In genomic region chr16:50303605-50304466, GRCh38 we compare ENCODE assay signal across 9 cellular contexts. TPM values are rescaled to one million over a fixed set of nuclear protein-coding genes. Genes with fewer than 3 reads are reported as not detected.
DNase-seq lines count a peak whose midpoint lies in the region; ATAC-seq and TF ChIP-seq lines count a peak whose summit lies in the region.
"Had no signal": no experiment of that assay in that cellular context is flagged by ENCODE, and none has a peak within 500 bp of the region (broad histone marks: within the 10 kb centered on the region; RNA-seq: fewer than 3 reads in every experiment).

No MANE protein-coding gene starts in this region.

- peaks cover 3% of the 10 kb centered on the region for H3K27me3 Mint-ChIP-seq in nephron progenitor cell (ENCODE audit: low read depth, poor library complexity)

- intact Hi-C loops in esophagus squamous epithelium (cut with DNase I) = no loop called here

- H3K27me3 ChIP-seq in brain microvascular endothelial cell (replicated peaks) = no peaks in the 10 kb centered on the region
- H3K27me3 ChIP-seq in esophagus squamous epithelium = no peaks in the 10 kb centered on the region

- TF ChIP-seq CTCF in brain microvascular endothelial cell (IDR thresholded peaks at IDR 0.05; ENCODE audit: low read depth, low read length, missing control alignments) (no peak), esophagus squamous epithelium (IDR thresholded peaks at IDR 0.05) (no peak), nephron progenitor cell (IDR thresholded peaks at IDR 0.05) (no peak)

- H3K4me1 Mint-ChIP-seq in nephron progenitor cell = peaks cover 11% of the 10 kb centered on the region

- H3K27ac ChIP-seq in brain microvascular endothelial cell = peak overlapping the region; percentile 3
- peak overlapping the region in 1 of 4 donors; percentile 2 for H3K27ac ChIP-seq in esophagus squamous epithelium

- H3K9me3 Mint-ChIP-seq in nephron progenitor cell = no peaks in the 10 kb centered on the region

- H3K27ac Mint-ChIP-seq in nephron progenitor cell = no peak overlapping the region

- peak; percentile 69 for DNase-seq in A172 (ENCODE audit: low spot score)
- DNase-seq in Daoy (ENCODE audit: low read depth) = peak; percentile 71
- DNase-seq in brain microvascular endothelial cell = peak; percentile 36
- DNase-seq in mesenteric fat pad (ENCODE audit: low spot score) = peak; percentile 59
- no peak for DNase-seq in esophagus squamous epithelium (lab: John Stamatoyannopoulos, UW)
- no peak for DNase-seq in nephron progenitor cell
- DNase-seq: COR-L47 had no signal

- ATAC-seq in GM21423 (IDR thresholded peaks at IDR 0.05; ENCODE audit: unreplicated experiment) = no peak
- no peak for ATAC-seq in HG02759 (IDR thresholded peaks at IDR 0.05; ENCODE audit: unreplicated experiment)

- H3K4me3 ChIP-seq in brain microvascular endothelial cell (ENCODE audit: low read depth, low read length) (no peak overlapping the region), esophagus squamous epithelium (no peak overlapping the region)

- no peaks in the 10 kb centered on the region for H3K36me3 Mint-ChIP-seq in nephron progenitor cell (ENCODE audit: low read depth)

- no peak overlapping the region for H3K4me3 Mint-ChIP-seq in nephron progenitor cell

- H3K36me3 ChIP-seq in brain microvascular endothelial cell (replicated peaks) (no peaks in the 10 kb centered on the region), esophagus squamous epithelium (peaks cover 0 to 78% (median 0%) of the 10 kb centered on the region in 3 donors)

- H3K4me1 ChIP-seq in esophagus squamous epithelium = peaks cover 12 to 42% (median 16%) of the 10 kb centered on the region in 3 donors

- no peaks in the 10 kb centered on the region for H3K9me3 ChIP-seq in esophagus squamous epithelium

- no peak for TF ChIP-seq POLR2A in esophagus squamous epithelium (IDR thresholded peaks at IDR 0.05)

- in situ Hi-C loops in brain microvascular endothelial cell (cut with HindIII; ENCODE audit: low pct_ligation_motif_present, low sequenced_read_pairs) = no loop called here

- WGBS in esophagus squamous epithelium, 2 donors = 100% methylated on average over 1 of the region's 33 CpGs; no CpG with 5 or more reads in 1 of the 2 donors

RNA-seq across cellular contexts. Expression of gene ADCY7, which starts 37.5 kb away (rescaled TPM):
- 13.8 and 17.7 TPM in 2 replicates for total RNA-seq in A172 (2014; rRNA removed; shearing (Covaris generic))
- 7.2 and 8.7 TPM in 2 replicates for total RNA-seq in Daoy (2014; rRNA removed; shearing (Covaris generic))
- total RNA-seq in mesenteric fat pad = 26.8 TPM
- total RNA-seq in esophagus squamous epithelium = 10 to 100 TPM; 21.2 to 23.9 (median 23.3) TPM

Comparison
In these comparisons a context has a peak if more than half of its experiments do, and no peak if none do; other contexts are left out.
1. DNase-seq: peak in A172 (single experiment), Daoy (single experiment), brain microvascular endothelial cell (single experiment) and mesenteric fat pad (single experiment); none in esophagus squamous epithelium (single experiment) and nephron progenitor cell (single experiment).